Comparison of ENCODE assay signal across 2 cellular contexts in the genomic region with DNA sequence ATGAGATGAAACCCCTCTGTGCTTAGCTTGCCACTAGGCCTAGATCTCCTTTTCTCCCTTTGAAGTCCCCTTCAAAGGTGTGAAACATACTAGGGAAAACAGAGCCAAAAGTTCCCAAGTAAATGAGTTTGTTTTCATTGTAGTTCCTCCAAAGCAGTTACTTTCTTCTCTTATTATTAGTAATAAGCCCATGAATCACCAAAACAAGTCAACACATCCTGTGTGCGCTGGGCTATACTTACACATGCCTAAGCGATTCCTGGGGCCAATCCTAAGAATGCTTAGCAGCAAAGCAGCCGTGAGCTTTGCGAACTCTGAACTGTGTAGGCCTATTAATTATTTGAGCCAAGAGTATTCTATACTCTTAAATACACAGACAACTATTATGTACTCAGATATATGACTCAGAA.
A peak's percentile ranks its signal among the peaks of the same experiment; 100 is the strongest.
TF ChIP-seq lines count a peak whose summit lies in the region.

No MANE protein-coding gene starts in this region.

TF ChIP-seq in HCT116, 20 proteins besides CTCF, POLR2A, EP300 and RAD21:
- TF ChIP-seq ELF1 (IDR thresholded peaks at IDR 0.05; ENCODE audit: borderline replicate concordance, low read depth): no peak
- TF ChIP-seq FOSL1 (IDR thresholded peaks at IDR 0.05; ENCODE audit: low read depth): peak; percentile 45; the same call in 1 of the 2 replicates

TF ChIP-seq in GM12878, 131 proteins besides CTCF, POLR2A, EP300 and RAD21 (continues in another document):
- TF ChIP-seq GABPA (IDR thresholded peaks at IDR 0.05; ENCODE audit: low read depth) (0 out of 2 replicates have a peak, but pooled peaks have one; percentile 18), SMAD1 (IDR thresholded peaks at IDR 0.05; ENCODE audit: low read depth, partially characterized antibody) (peak; percentile 55), MEF2A (IDR thresholded peaks at IDR 0.05; ENCODE audit: insufficient read depth, low read depth, low read length) (0 out of 2 replicates have a peak, but pooled peaks have one; percentile 20), IRF4 (IDR thresholded peaks at IDR 0.05; ENCODE audit: low read depth, low read length) (0 out of 2 replicates have a peak, but pooled peaks have one; percentile 17), EED (IDR thresholded peaks at IDR 0.05; ENCODE audit: low read depth) (peak; percentile 39; the same call in 1 of the 2 replicates), IKZF1 (conservative IDR thresholded peaks at IDR 0.05) (peak; percentile 84), KAT2A (conservative IDR thresholded peaks at IDR 0.05; ENCODE audit: control insufficient read depth, low read depth, low read length) (no peak), BACH1 (IDR thresholded peaks at IDR 0.05; ENCODE audit: borderline replicate concordance) (0 out of 2 replicates have a peak, but pooled peaks have one; percentile 36), SMARCA5 (IDR thresholded peaks at IDR 0.05) (0 out of 2 replicates have a peak, but pooled peaks have one; percentile 9), MTA2 (IDR thresholded peaks at IDR 0.05; ENCODE audit: low read depth) (peak; percentile 78; the same call in 1 of the 2 replicates), MEF2B (IDR thresholded peaks at IDR 0.05; ENCODE audit: partially characterized antibody, poor library complexity, severe bottlenecking) (peak; percentile 23), TCF7 (IDR thresholded peaks at IDR 0.05; ENCODE audit: borderline replicate concordance) (peak; percentile 81; the same call in 1 of the 2 replicates), HDGF (IDR thresholded peaks at IDR 0.05) (no peak), RUNX3 (IDR thresholded peaks at IDR 0.05; ENCODE audit: low read length) (no peak; the same call in none of the 2 replicates), EZH2 (IDR thresholded peaks at IDR 0.05; ENCODE audit: borderline replicate concordance, control insufficient read depth, low read depth, low read length) (no peak), JUNB (IDR thresholded peaks at IDR 0.05) (peak; percentile 67), NFIC (IDR thresholded peaks at IDR 0.05; ENCODE audit: low read depth, low read length) (peak; percentile 63), ZNF217 (IDR thresholded peaks at IDR 0.05) (peak; percentile 72; the same call in 1 of the 2 replicates), CEBPB (IDR thresholded peaks at IDR 0.05; ENCODE audit: borderline replicate concordance in 1 of 2, low read depth in 2 of 2, low read length in 2 of 2) (no peak), ETV6 (conservative IDR thresholded peaks at IDR 0.05 in 1 of 2, IDR thresholded peaks at IDR 0.05 in 1 of 2; ENCODE audit: borderline replicate concordance in 1 of 2, low read depth in 1 of 2) (peak in 1 of 2 experiments; percentile 17; a peak in 1 of 4 replicates), WRNIP1 (IDR thresholded peaks at IDR 0.05; ENCODE audit: borderline replicate concordance, low read depth, low read length) (no peak), IKZF2 (IDR thresholded peaks at IDR 0.05) (peak; percentile 79 to 87), CHD4 (IDR thresholded peaks at IDR 0.05) (no peak), CBX3 (IDR thresholded peaks at IDR 0.05; ENCODE audit: borderline replicate concordance, low read depth) (no peak), TCF3 (IDR thresholded peaks at IDR 0.05; ENCODE audit: borderline replicate concordance, insufficient read depth, low read depth, low read length) (no peak), SRF (IDR thresholded peaks at IDR 0.05; ENCODE audit: low read depth in 2 of 2, low read length in 2 of 2) (0 out of 4 replicates have a peak, but pooled peaks of 1 of the 2 experiments have one; percentile 64), ZNF384 (IDR thresholded peaks at IDR 0.05; ENCODE audit: borderline replicate concordance, low read depth, low read length) (no peak), CREM (IDR thresholded peaks at IDR 0.05; ENCODE audit: low read depth) (no peak), RAD51 (IDR thresholded peaks at IDR 0.05) (no peak), DPF2 (IDR thresholded peaks at IDR 0.05) (0 out of 2 replicates have a peak, but pooled peaks have one; percentile 30), STAT3 (IDR thresholded peaks at IDR 0.05; ENCODE audit: low read depth, low read length) (0 out of 2 replicates have a peak, but pooled peaks have one; percentile 75), HCFC1 (IDR thresholded peaks at IDR 0.05; ENCODE audit: low read length) (no peak), GATAD2B (conservative IDR thresholded peaks at IDR 0.05; ENCODE audit: low read depth) (peak; percentile 66; the same call in 1 of the 2 replicates), RELA (IDR thresholded peaks at IDR 0.05; ENCODE audit: borderline replicate concordance, partially characterized antibody) (no peak), POLR2AphosphoS2 (IDR thresholded peaks at IDR 0.05; ENCODE audit: low read depth, low read length) (no peak), MTA3 (IDR thresholded peaks at IDR 0.05; ENCODE audit: borderline replicate concordance, low read length) (no peak), BMI1 (IDR thresholded peaks at IDR 0.05; ENCODE audit: borderline replicate concordance) (0 out of 2 replicates have a peak, but pooled peaks have one; percentile 28), FOXK2 (IDR thresholded peaks at IDR 0.05) (no peak), ZNF207 (IDR thresholded peaks at IDR 0.05; ENCODE audit: borderline replicate concordance) (no peak), CREB1 (IDR thresholded peaks at IDR 0.05; ENCODE audit: low read depth) (no peak), JUND (IDR thresholded peaks at IDR 0.05; ENCODE audit: low read depth, low read length) (0 out of 2 replicates have a peak, but pooled peaks have one; percentile 34), MYB (IDR thresholded peaks at IDR 0.05; ENCODE audit: borderline replicate concordance, low read depth, low read length) (no peak)
- TF ChIP-seq, protein P1, sequence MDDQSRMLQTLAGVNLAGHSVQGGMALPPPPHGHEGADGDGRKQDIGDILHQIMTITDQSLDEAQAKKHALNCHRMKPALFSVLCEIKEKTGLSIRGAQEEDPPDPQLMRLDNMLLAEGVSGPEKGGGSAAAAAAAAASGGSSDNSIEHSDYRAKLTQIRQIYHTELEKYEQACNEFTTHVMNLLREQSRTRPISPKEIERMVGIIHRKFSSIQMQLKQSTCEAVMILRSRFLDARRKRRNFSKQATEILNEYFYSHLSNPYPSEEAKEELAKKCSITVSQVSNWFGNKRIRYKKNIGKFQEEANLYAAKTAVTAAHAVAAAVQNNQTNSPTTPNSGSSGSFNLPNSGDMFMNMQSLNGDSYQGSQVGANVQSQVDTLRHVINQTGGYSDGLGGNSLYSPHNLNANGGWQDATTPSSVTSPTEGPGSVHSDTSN (IDR thresholded peaks at IDR 0.05; ENCODE audit: insufficient replicate concordance, low read depth, low read length): peak; percentile 34
- TF ChIP-seq, protein P2, sequence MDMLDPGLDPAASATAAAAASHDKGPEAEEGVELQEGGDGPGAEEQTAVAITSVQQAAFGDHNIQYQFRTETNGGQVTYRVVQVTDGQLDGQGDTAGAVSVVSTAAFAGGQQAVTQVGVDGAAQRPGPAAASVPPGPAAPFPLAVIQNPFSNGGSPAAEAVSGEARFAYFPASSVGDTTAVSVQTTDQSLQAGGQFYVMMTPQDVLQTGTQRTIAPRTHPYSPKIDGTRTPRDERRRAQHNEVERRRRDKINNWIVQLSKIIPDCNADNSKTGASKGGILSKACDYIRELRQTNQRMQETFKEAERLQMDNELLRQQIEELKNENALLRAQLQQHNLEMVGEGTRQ (IDR thresholded peaks at IDR 0.05; ENCODE audit: borderline replicate concordance, low read depth, low read length): no peak
- TF ChIP-seq, protein P3, sequence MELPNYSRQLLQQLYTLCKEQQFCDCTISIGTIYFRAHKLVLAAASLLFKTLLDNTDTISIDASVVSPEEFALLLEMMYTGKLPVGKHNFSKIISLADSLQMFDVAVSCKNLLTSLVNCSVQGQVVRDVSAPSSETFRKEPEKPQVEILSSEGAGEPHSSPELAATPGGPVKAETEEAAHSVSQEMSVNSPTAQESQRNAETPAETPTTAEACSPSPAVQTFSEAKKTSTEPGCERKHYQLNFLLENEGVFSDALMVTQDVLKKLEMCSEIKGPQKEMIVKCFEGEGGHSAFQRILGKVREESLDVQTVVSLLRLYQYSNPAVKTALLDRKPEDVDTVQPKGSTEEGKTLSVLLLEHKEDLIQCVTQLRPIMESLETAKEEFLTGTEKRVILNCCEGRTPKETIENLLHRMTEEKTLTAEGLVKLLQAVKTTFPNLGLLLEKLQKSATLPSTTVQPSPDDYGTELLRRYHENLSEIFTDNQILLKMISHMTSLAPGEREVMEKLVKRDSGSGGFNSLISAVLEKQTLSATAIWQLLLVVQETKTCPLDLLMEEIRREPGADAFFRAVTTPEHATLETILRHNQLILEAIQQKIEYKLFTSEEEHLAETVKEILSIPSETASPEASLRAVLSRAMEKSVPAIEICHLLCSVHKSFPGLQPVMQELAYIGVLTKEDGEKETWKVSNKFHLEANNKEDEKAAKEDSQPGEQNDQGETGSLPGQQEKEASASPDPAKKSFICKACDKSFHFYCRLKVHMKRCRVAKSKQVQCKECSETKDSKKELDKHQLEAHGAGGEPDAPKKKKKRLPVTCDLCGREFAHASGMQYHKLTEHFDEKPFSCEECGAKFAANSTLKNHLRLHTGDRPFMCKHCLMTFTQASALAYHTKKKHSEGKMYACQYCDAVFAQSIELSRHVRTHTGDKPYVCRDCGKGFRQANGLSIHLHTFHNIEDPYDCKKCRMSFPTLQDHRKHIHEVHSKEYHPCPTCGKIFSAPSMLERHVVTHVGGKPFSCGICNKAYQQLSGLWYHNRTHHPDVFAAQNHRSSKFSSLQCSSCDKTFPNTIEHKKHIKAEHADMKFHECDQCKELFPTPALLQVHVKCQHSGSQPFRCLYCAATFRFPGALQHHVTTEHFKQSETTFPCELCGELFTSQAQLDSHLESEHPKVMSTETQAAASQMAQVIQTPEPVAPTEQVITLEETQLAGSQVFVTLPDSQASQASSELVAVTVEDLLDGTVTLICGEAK (IDR thresholded peaks at IDR 0.05; ENCODE audit: borderline replicate concordance): no peak; the same call in 1 of the 2 replicates
- TF ChIP-seq, protein P4, sequence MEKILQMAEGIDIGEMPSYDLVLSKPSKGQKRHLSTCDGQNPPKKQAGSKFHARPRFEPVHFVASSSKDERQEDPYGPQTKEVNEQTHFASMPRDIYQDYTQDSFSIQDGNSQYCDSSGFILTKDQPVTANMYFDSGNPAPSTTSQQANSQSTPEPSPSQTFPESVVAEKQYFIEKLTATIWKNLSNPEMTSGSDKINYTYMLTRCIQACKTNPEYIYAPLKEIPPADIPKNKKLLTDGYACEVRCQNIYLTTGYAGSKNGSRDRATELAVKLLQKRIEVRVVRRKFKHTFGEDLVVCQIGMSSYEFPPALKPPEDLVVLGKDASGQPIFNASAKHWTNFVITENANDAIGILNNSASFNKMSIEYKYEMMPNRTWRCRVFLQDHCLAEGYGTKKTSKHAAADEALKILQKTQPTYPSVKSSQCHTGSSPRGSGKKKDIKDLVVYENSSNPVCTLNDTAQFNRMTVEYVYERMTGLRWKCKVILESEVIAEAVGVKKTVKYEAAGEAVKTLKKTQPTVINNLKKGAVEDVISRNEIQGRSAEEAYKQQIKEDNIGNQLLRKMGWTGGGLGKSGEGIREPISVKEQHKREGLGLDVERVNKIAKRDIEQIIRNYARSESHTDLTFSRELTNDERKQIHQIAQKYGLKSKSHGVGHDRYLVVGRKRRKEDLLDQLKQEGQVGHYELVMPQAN (conservative IDR thresholded peaks at IDR 0.05): no peak
- TF ChIP-seq, protein P5, sequence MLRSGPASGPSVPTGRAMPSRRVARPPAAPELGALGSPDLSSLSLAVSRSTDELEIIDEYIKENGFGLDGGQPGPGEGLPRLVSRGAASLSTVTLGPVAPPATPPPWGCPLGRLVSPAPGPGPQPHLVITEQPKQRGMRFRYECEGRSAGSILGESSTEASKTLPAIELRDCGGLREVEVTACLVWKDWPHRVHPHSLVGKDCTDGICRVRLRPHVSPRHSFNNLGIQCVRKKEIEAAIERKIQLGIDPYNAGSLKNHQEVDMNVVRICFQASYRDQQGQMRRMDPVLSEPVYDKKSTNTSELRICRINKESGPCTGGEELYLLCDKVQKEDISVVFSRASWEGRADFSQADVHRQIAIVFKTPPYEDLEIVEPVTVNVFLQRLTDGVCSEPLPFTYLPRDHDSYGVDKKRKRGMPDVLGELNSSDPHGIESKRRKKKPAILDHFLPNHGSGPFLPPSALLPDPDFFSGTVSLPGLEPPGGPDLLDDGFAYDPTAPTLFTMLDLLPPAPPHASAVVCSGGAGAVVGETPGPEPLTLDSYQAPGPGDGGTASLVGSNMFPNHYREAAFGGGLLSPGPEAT (IDR thresholded peaks at IDR 0.05; ENCODE audit: low read depth): peak; percentile 71; the same call in 1 of the 2 replicates
- TF ChIP-seq, protein P6, sequence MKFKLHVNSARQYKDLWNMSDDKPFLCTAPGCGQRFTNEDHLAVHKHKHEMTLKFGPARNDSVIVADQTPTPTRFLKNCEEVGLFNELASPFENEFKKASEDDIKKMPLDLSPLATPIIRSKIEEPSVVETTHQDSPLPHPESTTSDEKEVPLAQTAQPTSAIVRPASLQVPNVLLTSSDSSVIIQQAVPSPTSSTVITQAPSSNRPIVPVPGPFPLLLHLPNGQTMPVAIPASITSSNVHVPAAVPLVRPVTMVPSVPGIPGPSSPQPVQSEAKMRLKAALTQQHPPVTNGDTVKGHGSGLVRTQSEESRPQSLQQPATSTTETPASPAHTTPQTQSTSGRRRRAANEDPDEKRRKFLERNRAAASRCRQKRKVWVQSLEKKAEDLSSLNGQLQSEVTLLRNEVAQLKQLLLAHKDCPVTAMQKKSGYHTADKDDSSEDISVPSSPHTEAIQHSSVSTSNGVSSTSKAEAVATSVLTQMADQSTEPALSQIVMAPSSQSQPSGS (IDR thresholded peaks at IDR 0.05; ENCODE audit: low read length): peak; percentile 80
- TF ChIP-seq, protein P7, sequence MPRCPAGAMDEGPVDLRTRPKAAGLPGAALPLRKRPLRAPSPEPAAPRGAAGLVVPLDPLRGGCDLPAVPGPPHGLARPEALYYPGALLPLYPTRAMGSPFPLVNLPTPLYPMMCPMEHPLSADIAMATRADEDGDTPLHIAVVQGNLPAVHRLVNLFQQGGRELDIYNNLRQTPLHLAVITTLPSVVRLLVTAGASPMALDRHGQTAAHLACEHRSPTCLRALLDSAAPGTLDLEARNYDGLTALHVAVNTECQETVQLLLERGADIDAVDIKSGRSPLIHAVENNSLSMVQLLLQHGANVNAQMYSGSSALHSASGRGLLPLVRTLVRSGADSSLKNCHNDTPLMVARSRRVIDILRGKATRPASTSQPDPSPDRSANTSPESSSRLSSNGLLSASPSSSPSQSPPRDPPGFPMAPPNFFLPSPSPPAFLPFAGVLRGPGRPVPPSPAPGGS (IDR thresholded peaks at IDR 0.05; ENCODE audit: borderline replicate concordance, insufficient read depth, low read depth, low read length, poor library complexity, severe bottlenecking): peak; percentile 78
- TF ChIP-seq, protein P8, sequence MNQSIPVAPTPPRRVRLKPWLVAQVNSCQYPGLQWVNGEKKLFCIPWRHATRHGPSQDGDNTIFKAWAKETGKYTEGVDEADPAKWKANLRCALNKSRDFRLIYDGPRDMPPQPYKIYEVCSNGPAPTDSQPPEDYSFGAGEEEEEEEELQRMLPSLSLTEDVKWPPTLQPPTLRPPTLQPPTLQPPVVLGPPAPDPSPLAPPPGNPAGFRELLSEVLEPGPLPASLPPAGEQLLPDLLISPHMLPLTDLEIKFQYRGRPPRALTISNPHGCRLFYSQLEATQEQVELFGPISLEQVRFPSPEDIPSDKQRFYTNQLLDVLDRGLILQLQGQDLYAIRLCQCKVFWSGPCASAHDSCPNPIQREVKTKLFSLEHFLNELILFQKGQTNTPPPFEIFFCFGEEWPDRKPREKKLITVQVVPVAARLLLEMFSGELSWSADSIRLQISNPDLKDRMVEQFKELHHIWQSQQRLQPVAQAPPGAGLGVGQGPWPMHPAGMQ (IDR thresholded peaks at IDR 0.05; ENCODE audit: borderline replicate concordance): no peak
